ENCODE assay signal across 8 cellular contexts in the genomic region with DNA sequence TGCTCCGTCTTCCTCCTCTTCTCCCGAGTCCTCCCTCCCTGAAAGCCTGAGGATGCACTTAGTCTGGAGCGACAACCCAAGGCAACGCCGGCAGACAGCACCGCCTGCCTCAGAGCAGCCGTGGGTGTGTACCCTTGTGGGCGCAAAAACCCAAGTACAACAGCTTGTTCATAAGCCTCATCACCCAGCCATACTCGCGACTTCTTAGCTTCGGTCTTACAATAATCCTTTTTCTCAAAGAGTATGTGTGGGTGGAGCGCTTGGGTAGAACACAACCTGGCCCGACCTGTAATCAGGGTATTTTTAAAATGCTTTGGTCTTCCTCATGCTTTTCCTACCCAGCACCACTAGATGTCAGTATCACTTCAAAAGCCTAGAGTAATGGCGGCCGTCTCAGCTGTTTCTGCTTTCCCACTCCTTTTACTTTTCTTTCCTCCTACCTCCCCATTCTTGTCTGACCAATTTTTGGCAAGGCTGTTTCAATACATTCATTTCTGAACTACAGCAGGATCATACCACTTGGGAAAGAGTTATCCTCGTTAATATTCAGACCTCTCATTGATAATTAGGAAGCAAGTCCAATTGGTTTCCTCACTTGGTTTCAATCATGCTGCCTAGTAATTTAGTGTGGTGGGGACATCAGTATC.
DNase-seq lines count a peak whose midpoint lies in the region; ATAC-seq and TF ChIP-seq lines count a peak whose summit lies in the region.

No MANE protein-coding gene starts in this region.

- H3K36me3 Mint-ChIP-seq in activated naive CD4-positive, alpha-beta T cell treated with anti-CD3 and anti-CD28 coated beads, Interleukin-2, amount 50 U/mL, for 24 hours = no peaks in the 10 kb centered on the region

- H3K27ac Mint-ChIP-seq in activated naive CD4-positive, alpha-beta T cell treated with anti-CD3 and anti-CD28 coated beads, Interleukin-2, amount 50 U/mL, for 24 hours = peak overlapping the region; percentile 53

- peak; percentile 87 for TF ChIP-seq CTCF in LNCaP clone FGC (IDR thresholded peaks at IDR 0.05; ENCODE audit: control insufficient read depth, extremely low read depth, insufficient read depth)
- TF ChIP-seq CTCF in omental fat pad (IDR thresholded peaks at IDR 0.05) = peak in 2 of 3 donors; percentile 60 to 80

- no peaks in the 10 kb centered on the region for H3K9me3 Mint-ChIP-seq in activated naive CD4-positive, alpha-beta T cell treated with anti-CD3 and anti-CD28 coated beads, Interleukin-2, amount 50 U/mL, for 24 hours

- peak overlapping the region; percentile 80 for H3K4me3 Mint-ChIP-seq in activated naive CD4-positive, alpha-beta T cell treated with anti-CD3 and anti-CD28 coated beads, Interleukin-2, amount 50 U/mL, for 24 hours

- H3K4me3 ChIP-seq in LNCaP clone FGC (ENCODE audit: low read depth, low read length) = no peak overlapping the region

- H3K27me3 Mint-ChIP-seq in activated naive CD4-positive, alpha-beta T cell treated with anti-CD3 and anti-CD28 coated beads, Interleukin-2, amount 50 U/mL, for 24 hours = peaks cover 1% of the 10 kb centered on the region

- peaks cover 12% of the 10 kb centered on the region for H3K4me1 Mint-ChIP-seq in activated naive CD4-positive, alpha-beta T cell treated with anti-CD3 and anti-CD28 coated beads, Interleukin-2, amount 50 U/mL, for 24 hours

- peak; percentile 97 for ATAC-seq in omental fat pad (ENCODE audit: low FRiP score)

- DNase-seq in GM04504 (ENCODE audit: low read depth) (peak; percentile 42), HCEC 1CT (peak; percentile 66), LNCaP clone FGC (ENCODE audit: low read depth) (no peak), SHP77 treated with DMSO at 0.1 percent for 48 hours (lab: John Stamatoyannopoulos, UW) (peak; percentile 6), glomerular visceral epithelial cell (ENCODE audit: extremely low spot score) (peak; percentile 73), omental fat pad (ENCODE audit: low spot score) (no peak), GF-D8 (lab: John Stamatoyannopoulos, UW) (no peak)

Comparison
In these comparisons a context has a peak if more than half of its experiments do, and no peak if none do; other contexts are left out.
1. DNase-seq: peak in GM04504 (single experiment), HCEC 1CT (single experiment), SHP77 treated with DMSO at 0.1 percent for 48 hours (single experiment) and glomerular visceral epithelial cell (single experiment); none in LNCaP clone FGC (single experiment), omental fat pad (single experiment) and GF-D8 (single experiment).